In the genomic region with DNA sequence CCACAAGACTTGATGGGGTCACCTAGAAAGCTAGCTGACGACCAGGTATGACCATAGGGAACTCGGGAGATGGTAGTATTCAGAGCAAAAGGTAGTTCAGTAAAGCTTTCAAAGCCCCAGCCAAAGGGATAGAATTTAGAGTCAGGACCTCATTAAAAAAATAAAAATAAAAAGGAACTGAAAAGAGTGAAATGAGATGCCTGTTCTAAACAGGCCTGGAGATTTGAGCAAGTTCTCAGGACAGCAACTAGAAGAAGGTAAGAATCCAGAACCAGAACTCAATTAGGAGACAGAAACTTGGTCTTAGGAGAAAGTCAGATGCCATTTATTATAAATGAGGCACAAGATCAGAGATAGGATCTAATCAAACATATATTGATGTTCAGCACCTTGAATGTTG, we compare ENCODE assay signal across 10 cellular contexts.
"Had no signal": no experiment of that assay in that cellular context is flagged by ENCODE, and none has a peak within 500 bp of the region (broad histone marks: within the 10 kb centered on the region; RNA-seq: fewer than 3 reads in every experiment).

No MANE protein-coding gene starts in this region.

- H3K27ac Mint-ChIP-seq: HFFc6 had no signal

- H3K27ac ChIP-seq: GM23248 had no signal

- FAIRE-seq: HTR-8/SVneo, K562 had no signal

- DNase-seq: GM23248, GOT3, H7, HFFc6, IMR-90, KG1 had no signal

- H3K36me3 ChIP-seq: HAP-1 had no signal

- H3K9me3 Mint-ChIP-seq: HFFc6 had no signal

- H3K4me3 ChIP-seq: GM23248, HAP-1, K562 had no signal

- ATAC-seq: HCT116, K562 had no signal

- H3K4me3 Mint-ChIP-seq: HFFc6 had no signal

- H3K4me1 ChIP-seq: HAP-1 had no signal

- H3K9me3 ChIP-seq: HAP-1 had no signal
